ENCODE assay signal across 10 cellular contexts in the genomic region with DNA sequence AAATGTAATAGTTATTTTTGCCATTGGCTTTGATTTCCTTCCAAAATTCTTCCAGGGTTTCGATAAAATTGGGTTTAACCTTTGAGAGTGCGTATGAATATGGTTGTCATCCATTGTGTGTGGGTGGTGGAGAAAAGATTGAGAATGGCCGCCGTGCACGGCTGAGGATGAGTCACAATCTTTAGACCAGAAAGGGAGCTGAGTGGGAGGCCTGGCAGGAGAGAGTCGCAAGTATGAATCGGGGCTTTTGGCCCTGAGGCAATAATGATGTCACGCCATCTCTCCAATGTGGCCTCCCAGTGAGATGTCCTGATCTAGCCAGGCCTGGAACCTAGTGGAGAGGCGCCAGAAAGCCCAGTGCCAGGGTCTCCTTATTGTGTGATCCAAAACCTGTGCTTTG. TPM values are rescaled to one million over a fixed set of nuclear protein-coding genes. Genes with fewer than 3 reads are reported as not detected.
A peak's percentile ranks its signal among the peaks of the same experiment; 100 is the strongest.
DNase-seq lines count a peak whose midpoint lies in the region; ATAC-seq and TF ChIP-seq lines count a peak whose summit lies in the region.
"Had no signal": no experiment of that assay in that cellular context is flagged by ENCODE, and none has a peak within 500 bp of the region (broad histone marks: within the 10 kb centered on the region; RNA-seq: fewer than 3 reads in every experiment).

No MANE protein-coding gene starts in this region.

- H3K4me3 ChIP-seq in RWPE2 (ENCODE audit: severe bottlenecking) = no peak overlapping the region
- H3K4me3 ChIP-seq in skeletal muscle satellite cell (ENCODE audit: low read length) = peak overlapping the region; percentile 51
- H3K4me3 ChIP-seq: HAP-1, pancreas had no signal

- H3K36me3 ChIP-seq in RWPE2 (ENCODE audit: low read depth) (no peaks in the 10 kb centered on the region), skeletal muscle satellite cell (ENCODE audit: insufficient read depth, low read length) (no peaks in the 10 kb centered on the region)
- H3K36me3 ChIP-seq: HAP-1, pancreas had no signal

- H3K27ac ChIP-seq in RWPE2 (ENCODE audit: poor library complexity, severe bottlenecking) = no peak overlapping the region

- H3K4me2 ChIP-seq in skeletal muscle satellite cell (ENCODE audit: low read length) = peak overlapping the region; percentile 66

- H3K4me1 ChIP-seq in RWPE2 (ENCODE audit: insufficient read depth, poor library complexity, severe bottlenecking) = no peaks in the 10 kb centered on the region
- peaks cover 16% of the 10 kb centered on the region for H3K4me1 ChIP-seq in skeletal muscle satellite cell (ENCODE audit: control insufficient read depth, insufficient read depth, low read length)
- H3K4me1 ChIP-seq: HAP-1 had no signal

- DNase-seq in GM03348 (ENCODE audit: low spot score) (peak; percentile 84), RWPE2 (ENCODE audit: low spot score) (no peak), fibroblast of gingiva (ENCODE audit: low read depth) (peak; percentile 69), DMS79 treated with DMSO at 0.1 percent for 48 hours (lab: John Stamatoyannopoulos, UW) (no peak), germinal center (ENCODE audit: low spot score) (no peak), D341Med (ENCODE audit: low spot score) (no peak)

- H3K9me3 ChIP-seq in RWPE2 (ENCODE audit: severe bottlenecking) (no peaks in the 10 kb centered on the region), skeletal muscle satellite cell (replicated peaks; ENCODE audit: low read length) (no peaks in the 10 kb centered on the region)
- H3K9me3 ChIP-seq: HAP-1, pancreas had no signal

- TF ChIP-seq CTCF in RWPE2 (IDR thresholded peaks at IDR 0.05; ENCODE audit: poor library complexity, severe bottlenecking) = no peak

- no peaks in the 10 kb centered on the region for H3K27me3 ChIP-seq in RWPE2 (ENCODE audit: insufficient read depth, poor library complexity, severe bottlenecking)
- peaks cover 4% of the 10 kb centered on the region for H3K27me3 ChIP-seq in skeletal muscle satellite cell (ENCODE audit: control insufficient read depth, insufficient read depth, low read length)
- H3K27me3 ChIP-seq: pancreas had no signal

- peak; percentile 59 for ATAC-seq in RWPE2 (ENCODE audit: low read depth)
- no peak for ATAC-seq in GM18519 (IDR thresholded peaks at IDR 0.05; ENCODE audit: low FRiP score, unreplicated experiment)

- peak overlapping the region; percentile 0 for H3K9ac ChIP-seq in skeletal muscle satellite cell (ENCODE audit: low read depth, low read length)

RNA-seq across cellular contexts. Expression of gene SMPD1, which starts 33.1 kb away (rescaled TPM):
- 30.1 and 30.7 TPM in 2 replicates for total RNA-seq in skeletal muscle satellite cell (2012; rRNA removed)

RNA-seq across cellular contexts. Expression of gene CAVIN3, which starts 36.9 kb away (rescaled TPM):
- 209 and 228 TPM in 2 replicates for total RNA-seq in skeletal muscle satellite cell (2012; rRNA removed)

Comparison
In these comparisons a context has a peak if more than half of its experiments do, and no peak if none do; other contexts are left out.
1. DNase-seq: peak in GM03348 (single experiment) and fibroblast of gingiva (single experiment); none in RWPE2 (single experiment), DMS79 treated with DMSO at 0.1 percent for 48 hours (single experiment), germinal center (single experiment) and D341Med (single experiment).